Comparison of ENCODE assay signal across 11 cellular contexts in genomic region chr11:123381817-123382554, GRCh38. TPM values are rescaled to one million over a fixed set of nuclear protein-coding genes. Genes with fewer than 3 reads are reported as not detected.
A peak's percentile ranks its signal among the peaks of the same experiment; 100 is the strongest.
DNase-seq lines count a peak whose midpoint lies in the region; ATAC-seq and TF ChIP-seq lines count a peak whose summit lies in the region.
"Had no signal": no experiment of that assay in that cellular context is flagged by ENCODE, and none has a peak within 500 bp of the region (broad histone marks: within the 10 kb centered on the region; RNA-seq: fewer than 3 reads in every experiment).

No MANE protein-coding gene starts in this region.

- no peaks in the 10 kb centered on the region for H3K27me3 Mint-ChIP-seq in natural killer cell (ENCODE audit: low read depth in 2 of 2)

- ATAC-seq in GM18520 (IDR thresholded peaks at IDR 0.05; ENCODE audit: unreplicated experiment) = peak; percentile 59
- ATAC-seq in GM21723 (IDR thresholded peaks at IDR 0.05; ENCODE audit: unreplicated experiment) = peak; percentile 77
- ATAC-seq in HG03558 (IDR thresholded peaks at IDR 0.05; ENCODE audit: extremely low read depth, unreplicated experiment) = peak; percentile 55
- ATAC-seq in natural killer cell = peak; percentile 65 to 84 (median 72)
- ATAC-seq: K562 had no signal

- no peaks in the 10 kb centered on the region for H3K27me3 ChIP-seq in mammary epithelial cell (ENCODE audit: insufficient read depth, low read length)

- peaks cover 5 to 24% of the 10 kb centered on the region in 2 donors for H3K4me1 Mint-ChIP-seq in natural killer cell

- 87% methylated on average over 4 of the region's 4 CpGs for WGBS in mammary epithelial cell (ENCODE audit: low coverage, missing lambda C conversion rate)

- peaks cover 4% of the 10 kb centered on the region for H3K4me1 ChIP-seq in mammary epithelial cell (ENCODE audit: insufficient read depth, low read length)

- no peaks in the 10 kb centered on the region for H3K9me3 ChIP-seq in mammary epithelial cell (replicated peaks; ENCODE audit: insufficient read depth, low read length)

- CTCF ChIA-PET in mammary epithelial cell (lab: Charles Lee; ENCODE audit: low non-redundant PET) = no interaction called here

- no peaks in the 10 kb centered on the region for H4K20me1 ChIP-seq in mammary epithelial cell (ENCODE audit: insufficient read depth, low read length)

- H3K4me3 ChIP-seq in mammary epithelial cell (replicated peaks in 1 of 3; ENCODE audit: insufficient read depth in 1 of 3, low read depth in 2 of 3, low read length in 3 of 3) = no peak overlapping the region
- H3K4me3 ChIP-seq: K562, skin epidermis had no signal

- intact Hi-C loops in natural killer cell (cut with micrococcal nuclease) (no loop called here), mammary epithelial cell (cut with micrococcal nuclease) (no loop called here)

- H2AFZ ChIP-seq in mammary epithelial cell (ENCODE audit: low read depth, low read length) = no peak overlapping the region

- H3K79me2 ChIP-seq in mammary epithelial cell (ENCODE audit: insufficient read depth, low read length) = no peaks in the 10 kb centered on the region

- H3K9ac ChIP-seq in mammary epithelial cell (ENCODE audit: insufficient read depth, low read length) = no peak overlapping the region

- dilution Hi-C loops in mammary epithelial cell (cut with HindIII; ENCODE audit: low sequenced_read_pairs) = no loop called here

- H3K9me3 Mint-ChIP-seq in natural killer cell = no peaks in the 10 kb centered on the region

- no peaks in the 10 kb centered on the region for H3K36me3 ChIP-seq in mammary epithelial cell (ENCODE audit: insufficient read depth, low read length)

- DNase-seq in natural killer cell = peak; percentile 18
- DNase-seq in germinal center (ENCODE audit: low spot score) = no peak
- DNase-seq in AG20443 (ENCODE audit: low spot score) = no peak
- DNase-seq in mammary epithelial cell = no peak
- no peak for DNase-seq in caudate nucleus (lab: John Stamatoyannopoulos, UW)
- DNase-seq: cortex of kidney had no signal

- H3K4me3 Mint-ChIP-seq in natural killer cell = peak overlapping the region; percentile 64

- no peaks in the 10 kb centered on the region for H3K36me3 Mint-ChIP-seq in natural killer cell

- in situ Hi-C loops in mammary epithelial cell (cut with MboI; ENCODE audit: low sequenced_read_pairs in 2 of 2) = no loop called here

- no peak for TF ChIP-seq CTCF in natural killer cell (IDR thresholded peaks at IDR 0.05)
- TF ChIP-seq CTCF in mammary epithelial cell (conservative IDR thresholded peaks at IDR 0.05 in 1 of 2, IDR thresholded peaks at IDR 0.05 in 1 of 2; ENCODE audit: extremely low read depth in 1 of 2, insufficient read depth in 1 of 2, low read depth in 1 of 2, low read length in 2 of 2) = no peak

- no peak overlapping the region for H3K4me2 ChIP-seq in mammary epithelial cell (ENCODE audit: insufficient read depth, low read depth, low read length)

- BruUV-seq in mammary epithelial cell (replicated peaks; lab: Mats Ljungman, UMichigan) = no TSS peak

- no peak overlapping the region for H3K27ac ChIP-seq in mammary epithelial cell (ENCODE audit: insufficient read depth, low read depth, low read length)
- no peak overlapping the region for H3K27ac ChIP-seq in caudate nucleus (ENCODE audit: low read depth, low read length)
- H3K27ac ChIP-seq: skin epidermis had no signal

- peak overlapping the region in 1 of 2 donors; percentile 17 for H3K27ac Mint-ChIP-seq in natural killer cell

RNA-seq across cellular contexts. Expression of gene GRAMD1B, which starts 48.1 kb away (rescaled TPM):
- 10 to 100 TPM in 1 of 3 donors, 1 to 10 TPM in 2; 5.9 to 10.3 (median 8.8) TPM for total RNA-seq in natural killer cell
- total RNA-seq in mammary epithelial cell = under 1 TPM in 1 of 2 donors, not detected in 1; 0.17 TPM
- polyA plus RNA-seq in mammary epithelial cell = 0.05 TPM
- polyA minus RNA-seq in mammary epithelial cell = not detected
- polyA plus RNA-seq: K562 had no signal

Comparison
In these comparisons a context has a peak if more than half of its experiments do, and no peak if none do; other contexts are left out.
1. RNA of gene GRAMD1B, which starts 48.1 kb away (total RNA-seq): 5.9 to 10.3 TPM in natural killer cell; 0.17 TPM in mammary epithelial cell; every median in the first group is over 4 times any median in the second.
2. Peak in every context shown above with its lines, with median percentiles within 50 percentile points of each other: ATAC-seq.